In the genomic region with DNA sequence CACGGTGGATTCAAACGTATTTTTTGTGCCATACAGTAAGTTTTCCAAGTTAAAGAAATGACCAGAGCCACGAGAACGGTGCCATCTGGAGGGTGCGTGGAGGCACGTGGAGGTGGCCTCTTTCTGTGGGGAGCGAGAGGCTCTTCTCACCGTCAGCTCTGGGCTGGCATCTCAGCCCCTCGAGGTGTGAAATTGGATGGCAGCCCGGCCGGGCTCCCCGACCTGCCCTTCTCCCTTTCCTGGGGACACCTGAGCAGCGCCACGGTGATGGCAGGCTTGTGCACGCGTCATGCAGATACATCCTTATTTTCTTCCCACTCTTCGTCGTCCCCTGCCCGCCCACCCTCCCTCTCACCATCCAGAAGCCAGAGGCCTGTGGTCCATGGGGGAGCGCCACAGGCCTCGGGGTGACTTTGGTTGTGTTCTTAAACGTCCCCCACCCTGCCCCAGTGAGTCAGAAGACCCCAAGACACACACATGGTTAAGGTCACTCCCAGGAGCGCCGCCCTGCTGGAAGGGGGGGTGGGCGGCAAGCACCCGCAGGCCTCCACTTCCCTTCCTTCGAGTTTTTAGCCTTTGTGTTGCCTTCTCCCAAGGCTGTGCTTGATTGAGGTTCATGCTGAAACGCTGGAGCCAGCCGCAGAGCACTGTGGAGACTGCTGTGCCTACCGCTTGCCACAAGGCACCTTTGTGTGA, we compare ENCODE assay signal across 23 cellular contexts.
DNase-seq lines count a peak whose midpoint lies in the region; ATAC-seq and TF ChIP-seq lines count a peak whose summit lies in the region.
"Had no signal": no experiment of that assay in that cellular context is flagged by ENCODE, and none has a peak within 500 bp of the region (broad histone marks: within the 10 kb centered on the region; RNA-seq: fewer than 3 reads in every experiment).

No MANE protein-coding gene starts in this region.

- H3K9me3 Mint-ChIP-seq in activated naive CD4-positive, alpha-beta T cell treated with anti-CD3 and anti-CD28 coated beads, Interleukin-2, amount 50 U/mL, for 24 hours, result no peaks in the 10 kb centered on the region
- no peaks in the 10 kb centered on the region for H3K9me3 Mint-ChIP-seq in activated naive CD4-positive, alpha-beta T cell treated with anti-CD3 and anti-CD28 coated beads for 36 hours
- no peaks in the 10 kb centered on the region for H3K9me3 Mint-ChIP-seq in endodermal cell
- no peaks in the 10 kb centered on the region for H3K9me3 Mint-ChIP-seq in type B pancreatic cell
- H3K9me3 Mint-ChIP-seq: activated naive CD8-positive, alpha-beta T cell treated with anti-CD3 and anti-CD28 coated beads, Interleukin-2, amount 50 U/mL, for 24 hours; activated T-helper 17 cell treated with anti-CD3 and anti-CD28 coated beads, Interleukin-2, amount 50 U/mL, for 72 hours; neural crest cell had no signal

- peaks cover 3% of the 10 kb centered on the region for H3K36me3 Mint-ChIP-seq in activated naive CD4-positive, alpha-beta T cell treated with anti-CD3 and anti-CD28 coated beads, Interleukin-2, amount 50 U/mL, for 24 hours
- H3K36me3 Mint-ChIP-seq in activated naive CD4-positive, alpha-beta T cell treated with anti-CD3 and anti-CD28 coated beads for 36 hours (ENCODE audit: low read depth), result peaks cover 3% of the 10 kb centered on the region
- H3K36me3 Mint-ChIP-seq in endodermal cell (ENCODE audit: low read depth) (peaks cover 22% of the 10 kb centered on the region), type B pancreatic cell (peaks cover 3% of the 10 kb centered on the region)

- H3K36me3 ChIP-seq in OCI-LY3 (replicated peaks; ENCODE audit: low read depth, low read length) (peaks cover 6% of the 10 kb centered on the region), endodermal cell (ENCODE audit: control insufficient read depth, insufficient read depth, low read length) (peaks cover 7% of the 10 kb centered on the region)
- H3K36me3 ChIP-seq: cardiac muscle cell, uterus had no signal

- TF ChIP-seq CTCF in OCI-LY3 (IDR thresholded peaks at IDR 0.05; ENCODE audit: low read depth, low read length) (peak; percentile 30), endodermal cell (conservative IDR thresholded peaks at IDR 0.05) (peak; percentile 52), type B pancreatic cell (conservative IDR thresholded peaks at IDR 0.05) (peak; percentile 30)

- H3K4me1 ChIP-seq in OCI-LY3 (ENCODE audit: low read length) (no peaks in the 10 kb centered on the region), endodermal cell (ENCODE audit: control insufficient read depth, insufficient read depth, low read length) (no peaks in the 10 kb centered on the region)

- H3K27ac ChIP-seq in OCI-LY3 (ENCODE audit: low read length) (no peak overlapping the region), endodermal cell (ENCODE audit: low read depth, low read length) (no peak overlapping the region)
- H3K27ac ChIP-seq: BLaER1, cardiac muscle cell, gastroesophageal sphincter, PC-9 had no signal

- no peak for DNase-seq in activated naive CD4-positive, alpha-beta T cell treated with anti-CD3 and anti-CD28 coated beads for 36 hours
- DNase-seq in endodermal cell, result no peak
- DNase-seq in type B pancreatic cell (ENCODE audit: extremely low spot score, unreplicated experiment), result no peak
- no peak for DNase-seq in Kasumi-1 (lab: John Stamatoyannopoulos, UW)
- no peak for DNase-seq in activated CD4-positive, alpha-beta T cell treated with anti-CD3 and anti-CD28 coated beads, Interleukin-2, amount 50 U/mL, for 4 hours
- DNase-seq: activated CD4-positive, alpha-beta T cell treated with anti-CD3 and anti-CD28 coated beads for 4 hours; activated CD8-positive, alpha-beta memory T cell treated with anti-CD3 and anti-CD28 coated beads, Interleukin-2, amount 10 ng/mL, durations not matched to agents 7 days and 5 days; activated naive CD8-positive, alpha-beta T cell treated with anti-CD3 and anti-CD28 coated beads, Interleukin-2, amount 50 U/mL, for 24 hours; Karpas-422; left colon; NCI-H1417; NCI-H748 treated with DMSO at 0.1 percent for 48 hours; PC-9; substantia nigra; uterus had no signal

- no peak for ATAC-seq in GM21390 (IDR thresholded peaks at IDR 0.05; ENCODE audit: unreplicated experiment)
- ATAC-seq: activated CD8-positive, alpha-beta memory T cell treated with anti-CD3 and anti-CD28 coated beads, Interleukin-2, amount 10 ng/mL, durations not matched to agents 7 days and 5 days; activated naive CD8-positive, alpha-beta T cell treated with anti-CD3 and anti-CD28 coated beads, Interleukin-2, amount 50 U/mL, for 24 hours; activated T-helper 17 cell treated with anti-CD3 and anti-CD28 coated beads, Interleukin-2, amount 50 U/mL, for 72 hours; gastroesophageal sphincter; left colon had no signal

- no peaks in the 10 kb centered on the region for H4K20me1 ChIP-seq in OCI-LY3 (ENCODE audit: insufficient read depth, low read length)

- no peaks in the 10 kb centered on the region for H3K27me3 Mint-ChIP-seq in activated naive CD4-positive, alpha-beta T cell treated with anti-CD3 and anti-CD28 coated beads, Interleukin-2, amount 50 U/mL, for 24 hours
- H3K27me3 Mint-ChIP-seq in activated naive CD4-positive, alpha-beta T cell treated with anti-CD3 and anti-CD28 coated beads for 36 hours (ENCODE audit: low read depth), result no peaks in the 10 kb centered on the region
- H3K27me3 Mint-ChIP-seq in endodermal cell (ENCODE audit: insufficient read depth), result no peaks in the 10 kb centered on the region
- no peaks in the 10 kb centered on the region for H3K27me3 Mint-ChIP-seq in type B pancreatic cell
- H3K27me3 Mint-ChIP-seq: activated CD8-positive, alpha-beta memory T cell treated with anti-CD3 and anti-CD28 coated beads, Interleukin-2, amount 10 ng/mL, durations not matched to agents 7 days and 5 days; activated naive CD8-positive, alpha-beta T cell treated with anti-CD3 and anti-CD28 coated beads, Interleukin-2, amount 50 U/mL, for 24 hours; activated T-helper 17 cell treated with anti-CD3 and anti-CD28 coated beads, Interleukin-2, amount 50 U/mL, for 72 hours had no signal

- no peak overlapping the region for H3K9ac ChIP-seq in OCI-LY3 (ENCODE audit: low read length)
- H3K9ac ChIP-seq in endodermal cell (ENCODE audit: extremely low read depth, low read length, poor library complexity, severe bottlenecking), result no peak overlapping the region
- H3K9ac ChIP-seq: BLaER1 had no signal

- no peak overlapping the region for H2AFZ ChIP-seq in OCI-LY3 (ENCODE audit: low read depth, low read length)
- H2AFZ ChIP-seq: PC-9 had no signal

- 95 to 98% methylated on average over 23 to 29 of the region's 30 CpGs for WGBS in endodermal cell (ENCODE audit: insufficient coverage in 1 of 2, insufficient read length in 1 of 2), 2 experiments

- CTCF ChIA-PET in activated naive CD4-positive, alpha-beta T cell treated with anti-CD3 and anti-CD28 coated beads for 36 hours (lab: Charles Lee), result no interaction called here

- H3K27me3 ChIP-seq in OCI-LY3 (ENCODE audit: low read depth, low read length) (no peaks in the 10 kb centered on the region), endodermal cell (ENCODE audit: control insufficient read depth, insufficient read depth, low read length, poor library complexity, severe bottlenecking) (no peaks in the 10 kb centered on the region)
- H3K27me3 ChIP-seq: BLaER1, cardiac muscle cell, gastroesophageal sphincter, uterus had no signal

- no peaks in the 10 kb centered on the region for H3K79me2 ChIP-seq in OCI-LY3 (ENCODE audit: low read length)

- peak overlapping the region; percentile 41 for H3K27ac Mint-ChIP-seq in activated naive CD4-positive, alpha-beta T cell treated with anti-CD3 and anti-CD28 coated beads, Interleukin-2, amount 50 U/mL, for 24 hours
- H3K27ac Mint-ChIP-seq in activated naive CD4-positive, alpha-beta T cell treated with anti-CD3 and anti-CD28 coated beads for 36 hours, result no peak overlapping the region
- H3K27ac Mint-ChIP-seq in endodermal cell, result peak overlapping the region; percentile 30
- H3K27ac Mint-ChIP-seq in type B pancreatic cell, result no peak overlapping the region
- H3K27ac Mint-ChIP-seq: activated CD8-positive, alpha-beta memory T cell treated with anti-CD3 and anti-CD28 coated beads, Interleukin-2, amount 10 ng/mL, durations not matched to agents 7 days and 5 days; activated naive CD8-positive, alpha-beta T cell treated with anti-CD3 and anti-CD28 coated beads, Interleukin-2, amount 50 U/mL, for 24 hours; activated T-helper 17 cell treated with anti-CD3 and anti-CD28 coated beads, Interleukin-2, amount 50 U/mL, for 72 hours had no signal

- no peak overlapping the region for H3K4me2 ChIP-seq in OCI-LY3 (ENCODE audit: low read length)
- H3K4me2 ChIP-seq: BLaER1, PC-9 had no signal

- intact Hi-C loops in activated naive CD4-positive, alpha-beta T cell treated with anti-CD3 and anti-CD28 coated beads for 36 hours (cut with micrococcal nuclease), result no loop called here

- H3K9me3 ChIP-seq in OCI-LY3 (ENCODE audit: insufficient read depth, low read length), result no peaks in the 10 kb centered on the region
- H3K9me3 ChIP-seq in endodermal cell (ENCODE audit: control insufficient read depth, low read length), result no peaks in the 10 kb centered on the region
- H3K9me3 ChIP-seq: BLaER1, gastroesophageal sphincter, uterus had no signal

- H3K4me3 Mint-ChIP-seq in activated naive CD4-positive, alpha-beta T cell treated with anti-CD3 and anti-CD28 coated beads, Interleukin-2, amount 50 U/mL, for 24 hours, result no peak overlapping the region
- H3K4me3 Mint-ChIP-seq in activated naive CD4-positive, alpha-beta T cell treated with anti-CD3 and anti-CD28 coated beads for 36 hours, result no peak overlapping the region
- H3K4me3 Mint-ChIP-seq in endodermal cell (no peak overlapping the region), type B pancreatic cell (no peak overlapping the region)
- H3K4me3 Mint-ChIP-seq: activated CD8-positive, alpha-beta memory T cell treated with anti-CD3 and anti-CD28 coated beads, Interleukin-2, amount 10 ng/mL, durations not matched to agents 7 days and 5 days; activated naive CD8-positive, alpha-beta T cell treated with anti-CD3 and anti-CD28 coated beads, Interleukin-2, amount 50 U/mL, for 24 hours; activated T-helper 17 cell treated with anti-CD3 and anti-CD28 coated beads, Interleukin-2, amount 50 U/mL, for 72 hours; neural crest cell had no signal

- H3K4me3 ChIP-seq in OCI-LY3 (ENCODE audit: low read length) (no peak overlapping the region), endodermal cell (ENCODE audit: low read length) (no peak overlapping the region)
- H3K4me3 ChIP-seq: BLaER1, cardiac muscle cell, gastroesophageal sphincter, PC-9, uterus had no signal

- no peaks in the 10 kb centered on the region for H3K4me1 Mint-ChIP-seq in activated naive CD4-positive, alpha-beta T cell treated with anti-CD3 and anti-CD28 coated beads, Interleukin-2, amount 50 U/mL, for 24 hours
- H3K4me1 Mint-ChIP-seq in activated naive CD4-positive, alpha-beta T cell treated with anti-CD3 and anti-CD28 coated beads for 36 hours (ENCODE audit: low read depth), result no peaks in the 10 kb centered on the region
- H3K4me1 Mint-ChIP-seq in endodermal cell (peaks cover 5% of the 10 kb centered on the region), type B pancreatic cell (ENCODE audit: unreplicated experiment) (peaks cover 7% of the 10 kb centered on the region)
- H3K4me1 Mint-ChIP-seq: activated CD8-positive, alpha-beta memory T cell treated with anti-CD3 and anti-CD28 coated beads, Interleukin-2, amount 10 ng/mL, durations not matched to agents 7 days and 5 days; activated T-helper 17 cell treated with anti-CD3 and anti-CD28 coated beads, Interleukin-2, amount 50 U/mL, for 72 hours had no signal

Comparison
In these comparisons a context has a peak if more than half of its experiments do, and no peak if none do; other contexts are left out.
1. H3K27ac Mint-ChIP-seq: peak in activated naive CD4-positive, alpha-beta T cell treated with anti-CD3 and anti-CD28 coated beads, Interleukin-2, amount 50 U/mL, for 24 hours (single experiment) and endodermal cell (single experiment); none in activated naive CD4-positive, alpha-beta T cell treated with anti-CD3 and anti-CD28 coated beads for 36 hours (single experiment) and type B pancreatic cell (single experiment).
2. Peak in every context shown above with its lines, with median percentiles within 50 percentile points of each other: CTCF ChIP-seq.